27 cellular contexts compared by ENCODE assay signal in the genomic region with DNA sequence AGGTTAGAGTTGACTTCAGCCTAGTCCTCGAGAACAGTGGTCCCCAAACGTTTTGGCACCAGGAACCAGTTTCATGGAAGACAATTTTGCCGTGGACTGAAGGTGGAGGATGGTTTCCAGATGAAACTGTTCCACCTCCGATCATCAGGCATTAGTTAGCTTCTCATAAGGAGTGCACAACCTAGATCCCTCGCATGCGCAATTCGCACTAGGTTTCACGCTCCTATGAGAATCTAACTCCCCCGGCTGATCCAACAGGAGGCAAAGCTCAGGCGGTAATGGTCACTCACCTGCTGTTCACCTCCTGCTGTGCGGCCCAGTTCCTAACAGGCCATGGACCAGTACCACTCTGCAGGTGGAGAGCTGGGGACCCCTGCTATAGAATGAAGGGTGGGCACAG.
"Had no signal": no experiment of that assay in that cellular context is flagged by ENCODE, and none has a peak within 500 bp of the region (broad histone marks: within the 10 kb centered on the region; RNA-seq: fewer than 3 reads in every experiment).

No MANE protein-coding gene starts in this region.

- FAIRE-seq: colon, endometrium, endothelial cell of umbilical vein, frontal cortex had no signal

- H3K79me2 ChIP-seq: hepatocyte had no signal

- H3K27me3 ChIP-seq: colonic mucosa, esophagus squamous epithelium, foreskin keratinocyte, gastrocnemius medialis, gastroesophageal sphincter, heart left ventricle, heart right ventricle, hepatocyte had no signal

- DNase-seq: colonic mucosa; cortex of kidney; dermis blood vessel endothelial cell; dorsolateral prefrontal cortex; effector CD4-positive, alpha-beta T cell; effector CD8-positive, alpha-beta T cell; effector memory CD4-positive, alpha-beta T cell; effector memory CD8-positive, alpha-beta T cell; endodermal cell; erythroblast; esophagus squamous epithelium; foreskin fibroblast; foreskin keratinocyte; foreskin melanocyte; gastrocnemius medialis; glutamatergic neuron; head of caudate nucleus; heart left ventricle; heart right ventricle had no signal

- H3K9me3 ChIP-seq: colonic mucosa, gastrocnemius medialis had no signal

- H3K4me1 ChIP-seq: colonic mucosa, esophagus squamous epithelium, foreskin keratinocyte, gastrocnemius medialis, gastroesophageal sphincter had no signal

- H3K27ac ChIP-seq: colonic mucosa, coronary artery, dorsolateral prefrontal cortex, epithelial cell of prostate, esophagus squamous epithelium, foreskin keratinocyte, gastrocnemius medialis, gastroesophageal sphincter, heart left ventricle, heart right ventricle, hepatocyte had no signal

- H3K36me3 ChIP-seq: colonic mucosa, esophagus squamous epithelium, gastrocnemius medialis, gastroesophageal sphincter, heart left ventricle, heart right ventricle had no signal

- H3K4me3 ChIP-seq: colonic mucosa, coronary artery, dorsolateral prefrontal cortex, esophagus squamous epithelium, gastrocnemius medialis, gastroesophageal sphincter, heart left ventricle, heart right ventricle, hepatocyte had no signal

- H3K4me2 ChIP-seq: hepatocyte had no signal

- H2AFZ ChIP-seq: hepatocyte had no signal
